Comparison of ENCODE assay signal across 1 cellular context in the genomic region with DNA sequence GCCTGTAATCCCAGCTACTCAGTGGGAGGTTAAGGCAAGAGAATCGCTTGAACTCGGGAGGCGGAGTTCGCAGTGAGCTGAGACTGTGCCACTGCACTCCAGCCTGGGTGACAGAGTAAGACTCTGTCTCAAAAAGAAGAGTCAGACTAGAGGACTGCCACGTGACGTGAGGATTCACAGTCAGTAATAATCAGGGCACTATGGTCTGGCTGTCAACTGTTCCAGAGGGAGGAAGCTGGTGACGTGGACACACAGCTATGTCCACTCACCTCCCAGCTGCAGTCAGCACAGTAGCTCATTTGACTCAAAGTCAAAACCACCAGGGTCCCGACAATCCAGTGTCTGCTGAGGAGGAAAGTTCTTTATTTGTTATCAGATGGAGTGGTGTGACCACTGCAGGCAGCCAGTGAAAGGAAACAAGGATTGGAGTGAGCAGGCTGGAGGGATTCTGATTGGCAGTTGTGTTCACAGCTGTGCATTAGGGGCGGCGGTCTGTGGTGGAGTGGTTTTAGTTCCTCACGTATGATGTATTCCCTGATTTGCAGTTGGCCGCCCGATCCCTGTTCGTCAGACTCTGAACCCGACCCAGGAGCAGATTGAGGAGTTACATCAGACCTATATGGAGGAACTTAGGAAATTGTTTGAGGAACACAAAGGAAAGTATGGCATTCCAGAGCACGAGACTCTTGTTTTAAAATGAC.
A peak's percentile ranks its signal among the peaks of the same experiment; 100 is the strongest.
TF ChIP-seq lines count a peak whose summit lies in the region.

No MANE protein-coding gene starts in this region.

TF ChIP-seq in HepG2, 621 proteins besides CTCF, POLR2A, EP300 and RAD21 (continued from another document and continues in another):
- 0 out of 2 replicates have a peak, but pooled peaks have one; percentile 42 for TF ChIP-seq ZNF230 (CRISPR knock-in tag; IDR thresholded peaks at IDR 0.05)
- TF ChIP-seq CBX5 (CRISPR knock-in tag; IDR thresholded peaks at IDR 0.05; ENCODE audit: borderline replicate concordance): peak; percentile 84
- TF ChIP-seq ZNF512 (CRISPR knock-in tag; IDR thresholded peaks at IDR 0.05): no peak
- no peak for TF ChIP-seq GPN1 (CRISPR knock-in tag; IDR thresholded peaks at IDR 0.05; ENCODE audit: borderline replicate concordance)
- TF ChIP-seq ZNF619 (CRISPR knock-in tag; IDR thresholded peaks at IDR 0.05): peak; percentile 72; the same call in 1 of the 2 replicates
- TF ChIP-seq CCDC6 (CRISPR knock-in tag; IDR thresholded peaks at IDR 0.05): no peak
- no peak for TF ChIP-seq ZBTB7A (CRISPR knock-in tag; IDR thresholded peaks at IDR 0.05)
- peak; percentile 81; the same call in 1 of the 2 replicates for TF ChIP-seq ZNF160 (CRISPR knock-in tag; IDR thresholded peaks at IDR 0.05)
- no peak for TF ChIP-seq ZNF556 (CRISPR knock-in tag; IDR thresholded peaks at IDR 0.05; ENCODE audit: borderline replicate concordance)
- TF ChIP-seq BHLHE40 (IDR thresholded peaks at IDR 0.05; ENCODE audit: low read length): peak; percentile 76
- TF ChIP-seq, protein P1, sequence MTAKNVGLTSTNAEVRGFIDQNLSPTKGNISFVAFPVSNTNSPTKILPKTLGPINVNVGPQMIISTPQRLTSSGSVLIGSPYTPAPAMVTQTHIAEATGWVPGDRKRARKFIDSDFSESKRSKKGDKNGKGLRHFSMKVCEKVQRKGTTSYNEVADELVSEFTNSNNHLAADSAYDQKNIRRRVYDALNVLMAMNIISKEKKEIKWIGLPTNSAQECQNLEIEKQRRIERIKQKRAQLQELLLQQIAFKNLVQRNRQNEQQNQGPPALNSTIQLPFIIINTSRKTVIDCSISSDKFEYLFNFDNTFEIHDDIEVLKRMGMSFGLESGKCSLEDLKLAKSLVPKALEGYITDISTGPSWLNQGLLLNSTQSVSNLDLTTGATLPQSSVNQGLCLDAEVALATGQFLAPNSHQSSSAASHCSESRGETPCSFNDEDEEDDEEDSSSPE (CRISPR knock-in tag; IDR thresholded peaks at IDR 0.05): no peak
- TF ChIP-seq EZH2 (conservative IDR thresholded peaks at IDR 0.05; ENCODE audit: low read depth, low read length): no peak
- no peak for TF ChIP-seq MBNL3 (CRISPR knock-in tag; conservative IDR thresholded peaks at IDR 0.05)
- no peak; the same call in 1 of the 2 replicates for TF ChIP-seq ZNF34 (CRISPR knock-in tag; IDR thresholded peaks at IDR 0.05; ENCODE audit: borderline replicate concordance)
- TF ChIP-seq KDM5A (IDR thresholded peaks at IDR 0.05; ENCODE audit: borderline replicate concordance, low read length): no peak
- no peak for TF ChIP-seq KLF13 (CRISPR knock-in tag; IDR thresholded peaks at IDR 0.05)
- no peak for TF ChIP-seq TAF15 (IDR thresholded peaks at IDR 0.05; ENCODE audit: low read depth, low read length, poor library complexity, severe bottlenecking)
- TF ChIP-seq USF2 (IDR thresholded peaks at IDR 0.05; ENCODE audit: low read depth, low read length): peak; percentile 90
- TF ChIP-seq USF2 (CRISPR knock-in tag; IDR thresholded peaks at IDR 0.05; ENCODE audit: borderline replicate concordance): peak; percentile 91; the same call in 1 of the 2 replicates
- no peak for TF ChIP-seq ZNF484 (CRISPR knock-in tag; IDR thresholded peaks at IDR 0.05; ENCODE audit: borderline replicate concordance, low read depth)
- peak; percentile 84 for TF ChIP-seq FOXA3 (CRISPR knock-in tag; IDR thresholded peaks at IDR 0.05)
- TF ChIP-seq ZNF225 (CRISPR knock-in tag; IDR thresholded peaks at IDR 0.05): no peak
- TF ChIP-seq TRIM24 (CRISPR knock-in tag; IDR thresholded peaks at IDR 0.05): peak; percentile 74; the same call in 1 of the 2 replicates
- TF ChIP-seq ZNF331 (CRISPR knock-in tag; IDR thresholded peaks at IDR 0.05): peak; percentile 75
- TF ChIP-seq HHEX (CRISPR knock-in tag; IDR thresholded peaks at IDR 0.05): peak; percentile 44; the same call in 1 of the 2 replicates
- TF ChIP-seq ZNF567 (CRISPR knock-in tag; IDR thresholded peaks at IDR 0.05; ENCODE audit: borderline replicate concordance): peak; percentile 84; the same call in 1 of the 2 replicates
- TF ChIP-seq ZNF232 (CRISPR knock-in tag; IDR thresholded peaks at IDR 0.05; ENCODE audit: borderline replicate concordance): peak; percentile 94
- TF ChIP-seq ZNF496 (CRISPR knock-in tag; IDR thresholded peaks at IDR 0.05; ENCODE audit: insufficient replicate concordance): no peak
- no peak for TF ChIP-seq ZNF572 (CRISPR knock-in tag; IDR thresholded peaks at IDR 0.05)
- peak; percentile 95 for TF ChIP-seq SIN3A (IDR thresholded peaks at IDR 0.05; ENCODE audit: borderline replicate concordance, low read depth, low read length)
- no peak for TF ChIP-seq ZNF253 (CRISPR knock-in tag; IDR thresholded peaks at IDR 0.05; ENCODE audit: borderline replicate concordance)
- TF ChIP-seq HDAC1 (CRISPR knock-in tag; IDR thresholded peaks at IDR 0.05): peak; percentile 85
- peak; percentile 85 for TF ChIP-seq TEAD3 (CRISPR knock-in tag; optimal IDR thresholded peaks at IDR 0.05; ENCODE audit: borderline replicate concordance)
- peak; percentile 93 for TF ChIP-seq MIXL1 (CRISPR knock-in tag; IDR thresholded peaks at IDR 0.05)
- TF ChIP-seq ZNF878 (CRISPR knock-in tag; IDR thresholded peaks at IDR 0.05): no peak
- TF ChIP-seq ATF4 (CRISPR knock-in tag; IDR thresholded peaks at IDR 0.05): peak in 1 of 2 experiments; percentile 96; a peak in 2 of 4 replicates
- TF ChIP-seq ZNF501 (CRISPR knock-in tag; IDR thresholded peaks at IDR 0.05): peak; percentile 97
- TF ChIP-seq, protein P2, sequence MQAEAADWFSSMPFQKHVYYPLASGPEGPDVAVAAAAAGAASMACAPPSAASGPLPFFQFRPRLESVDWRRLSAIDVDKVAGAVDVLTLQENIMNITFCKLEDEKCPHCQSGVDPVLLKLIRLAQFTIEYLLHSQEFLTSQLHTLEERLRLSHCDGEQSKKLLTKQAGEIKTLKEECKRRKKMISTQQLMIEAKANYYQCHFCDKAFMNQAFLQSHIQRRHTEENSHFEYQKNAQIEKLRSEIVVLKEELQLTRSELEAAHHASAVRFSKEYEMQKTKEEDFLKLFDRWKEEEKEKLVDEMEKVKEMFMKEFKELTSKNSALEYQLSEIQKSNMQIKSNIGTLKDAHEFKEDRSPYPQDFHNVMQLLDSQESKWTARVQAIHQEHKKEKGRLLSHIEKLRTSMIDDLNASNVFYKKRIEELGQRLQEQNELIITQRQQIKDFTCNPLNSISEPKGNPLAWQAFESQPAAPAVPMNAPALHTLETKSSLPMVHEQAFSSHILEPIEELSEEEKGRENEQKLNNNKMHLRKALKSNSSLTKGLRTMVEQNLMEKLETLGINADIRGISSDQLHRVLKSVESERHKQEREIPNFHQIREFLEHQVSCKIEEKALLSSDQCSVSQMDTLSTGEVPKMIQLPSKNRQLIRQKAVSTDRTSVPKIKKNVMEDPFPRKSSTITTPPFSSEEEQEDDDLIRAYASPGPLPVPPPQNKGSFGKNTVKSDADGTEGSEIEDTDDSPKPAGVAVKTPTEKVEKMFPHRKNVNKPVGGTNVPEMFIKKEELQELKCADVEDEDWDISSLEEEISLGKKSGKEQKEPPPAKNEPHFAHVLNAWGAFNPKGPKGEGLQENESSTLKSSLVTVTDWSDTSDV (CRISPR knock-in tag; IDR thresholded peaks at IDR 0.05): no peak
- peak; percentile 40 for TF ChIP-seq STAG1 (CRISPR knock-in tag; IDR thresholded peaks at IDR 0.05)
- peak; percentile 45; the same call in 1 of the 2 replicates for TF ChIP-seq MAZ (IDR thresholded peaks at IDR 0.05; ENCODE audit: borderline replicate concordance, low read depth, low read length)
- peak; percentile 59; the same call in 1 of the 2 replicates for TF ChIP-seq MAZ (CRISPR knock-in tag; IDR thresholded peaks at IDR 0.05; ENCODE audit: low read depth)
- TF ChIP-seq, protein P3, sequence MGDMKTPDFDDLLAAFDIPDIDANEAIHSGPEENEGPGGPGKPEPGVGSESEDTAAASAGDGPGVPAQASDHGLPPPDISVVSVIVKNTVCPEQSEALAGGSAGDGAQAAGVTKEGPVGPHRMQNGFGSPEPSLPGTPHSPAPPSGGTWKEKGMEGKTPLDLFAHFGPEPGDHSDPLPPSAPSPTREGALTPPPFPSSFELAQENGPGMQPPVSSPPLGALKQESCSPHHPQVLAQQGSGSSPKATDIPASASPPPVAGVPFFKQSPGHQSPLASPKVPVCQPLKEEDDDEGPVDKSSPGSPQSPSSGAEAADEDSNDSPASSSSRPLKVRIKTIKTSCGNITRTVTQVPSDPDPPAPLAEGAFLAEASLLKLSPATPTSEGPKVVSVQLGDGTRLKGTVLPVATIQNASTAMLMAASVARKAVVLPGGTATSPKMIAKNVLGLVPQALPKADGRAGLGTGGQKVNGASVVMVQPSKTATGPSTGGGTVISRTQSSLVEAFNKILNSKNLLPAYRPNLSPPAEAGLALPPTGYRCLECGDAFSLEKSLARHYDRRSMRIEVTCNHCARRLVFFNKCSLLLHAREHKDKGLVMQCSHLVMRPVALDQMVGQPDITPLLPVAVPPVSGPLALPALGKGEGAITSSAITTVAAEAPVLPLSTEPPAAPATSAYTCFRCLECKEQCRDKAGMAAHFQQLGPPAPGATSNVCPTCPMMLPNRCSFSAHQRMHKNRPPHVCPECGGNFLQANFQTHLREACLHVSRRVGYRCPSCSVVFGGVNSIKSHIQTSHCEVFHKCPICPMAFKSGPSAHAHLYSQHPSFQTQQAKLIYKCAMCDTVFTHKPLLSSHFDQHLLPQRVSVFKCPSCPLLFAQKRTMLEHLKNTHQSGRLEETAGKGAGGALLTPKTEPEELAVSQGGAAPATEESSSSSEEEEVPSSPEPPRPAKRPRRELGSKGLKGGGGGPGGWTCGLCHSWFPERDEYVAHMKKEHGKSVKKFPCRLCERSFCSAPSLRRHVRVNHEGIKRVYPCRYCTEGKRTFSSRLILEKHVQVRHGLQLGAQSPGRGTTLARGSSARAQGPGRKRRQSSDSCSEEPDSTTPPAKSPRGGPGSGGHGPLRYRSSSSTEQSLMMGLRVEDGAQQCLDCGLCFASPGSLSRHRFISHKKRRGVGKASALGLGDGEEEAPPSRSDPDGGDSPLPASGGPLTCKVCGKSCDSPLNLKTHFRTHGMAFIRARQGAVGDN (CRISPR knock-in tag; IDR thresholded peaks at IDR 0.05): peak; percentile 69
- peak; percentile 98 for TF ChIP-seq RFXAP (CRISPR knock-in tag; IDR thresholded peaks at IDR 0.05; ENCODE audit: borderline replicate concordance)
- TF ChIP-seq PREB (CRISPR knock-in tag; IDR thresholded peaks at IDR 0.05): no peak
- TF ChIP-seq, protein P4, sequence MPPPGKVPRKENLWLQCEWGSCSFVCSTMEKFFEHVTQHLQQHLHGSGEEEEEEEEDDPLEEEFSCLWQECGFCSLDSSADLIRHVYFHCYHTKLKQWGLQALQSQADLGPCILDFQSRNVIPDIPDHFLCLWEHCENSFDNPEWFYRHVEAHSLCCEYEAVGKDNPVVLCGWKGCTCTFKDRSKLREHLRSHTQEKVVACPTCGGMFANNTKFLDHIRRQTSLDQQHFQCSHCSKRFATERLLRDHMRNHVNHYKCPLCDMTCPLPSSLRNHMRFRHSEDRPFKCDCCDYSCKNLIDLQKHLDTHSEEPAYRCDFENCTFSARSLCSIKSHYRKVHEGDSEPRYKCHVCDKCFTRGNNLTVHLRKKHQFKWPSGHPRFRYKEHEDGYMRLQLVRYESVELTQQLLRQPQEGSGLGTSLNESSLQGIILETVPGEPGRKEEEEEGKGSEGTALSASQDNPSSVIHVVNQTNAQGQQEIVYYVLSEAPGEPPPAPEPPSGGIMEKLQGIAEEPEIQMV (CRISPR knock-in tag; IDR thresholded peaks at IDR 0.05; ENCODE audit: low read depth): 0 out of 2 replicates have a peak, but pooled peaks have one; percentile 30
- TF ChIP-seq ZNF335 (CRISPR knock-in tag; IDR thresholded peaks at IDR 0.05): peak; percentile 53
- TF ChIP-seq HDAC2 (CRISPR knock-in tag; IDR thresholded peaks at IDR 0.05): peak; percentile 81
